In genomic region chr13:44322928-44323327, GRCh38 we compare ENCODE assay signal across 20 cellular contexts. TPM values are rescaled to one million over a fixed set of nuclear protein-coding genes. Genes with fewer than 3 reads are reported as not detected.
DNase-seq lines count a peak whose midpoint lies in the region; ATAC-seq and TF ChIP-seq lines count a peak whose summit lies in the region.
"Had no signal": no experiment of that assay in that cellular context is flagged by ENCODE, and none has a peak within 500 bp of the region (broad histone marks: within the 10 kb centered on the region; RNA-seq: fewer than 3 reads in every experiment).

No MANE protein-coding gene starts in this region.

- no peaks in the 10 kb centered on the region for H3K9me3 ChIP-seq in lower lobe of right lung
- H3K9me3 ChIP-seq: A549 had no signal

- H3K4me1 ChIP-seq in lower lobe of right lung = peaks cover 5% of the 10 kb centered on the region

- no peaks in the 10 kb centered on the region for H3K27me3 ChIP-seq in lower lobe of right lung (ENCODE audit: low read depth)

- intact Hi-C loops in lower lobe of right lung (cut with DNase I) = no loop called here

- peak; percentile 45 to 80 for ATAC-seq in lower lobe of right lung
- ATAC-seq in HG03135 (IDR thresholded peaks at IDR 0.05; ENCODE audit: unreplicated experiment) = no peak
- ATAC-seq in HG02885 (IDR thresholded peaks at IDR 0.05; ENCODE audit: poor library complexity, unreplicated experiment) = no peak
- ATAC-seq: A549, K562, SK-N-SH treated with all-trans-retinoic acid at 6 μM for 48 hours had no signal

- H3K4me3 ChIP-seq in LNCaP clone FGC (ENCODE audit: low read depth, low read length) (no peak overlapping the region), epithelial cell of esophagus (ENCODE audit: low read length) (no peak overlapping the region), lower lobe of right lung (no peak overlapping the region)
- H3K4me3 ChIP-seq: A549, K562 had no signal

- peak; percentile 87 for DNase-seq in LNCaP clone FGC (ENCODE audit: low read depth)
- peak; percentile 95 for DNase-seq in epithelial cell of esophagus (ENCODE audit: low read depth)
- no peak for DNase-seq in lower lobe of right lung
- DNase-seq in HuH-7.5 (ENCODE audit: low spot score) = no peak
- no peak for DNase-seq in iPS-NIHi7 (ENCODE audit: extremely low spot score)
- DNase-seq: DMS 273 treated with DMSO at 0.1 percent for 48 hours, EL, H9, NCI-H1436, NCI-H2029, NCI-H510A, NCI-H774, SHP77 treated with DMSO at 0.1 percent for 48 hours had no signal

- TF ChIP-seq CTCF in C4-2B (conservative IDR thresholded peaks at IDR 0.05) = no peak
- no peak for TF ChIP-seq CTCF in LNCaP clone FGC (IDR thresholded peaks at IDR 0.05; ENCODE audit: control insufficient read depth, extremely low read depth, insufficient read depth)
- TF ChIP-seq CTCF in epithelial cell of esophagus (IDR thresholded peaks at IDR 0.05; ENCODE audit: insufficient read depth, low read depth, low read length, missing control alignments) = no peak
- no peak for TF ChIP-seq CTCF in lower lobe of right lung (IDR thresholded peaks at IDR 0.05)

- H3K27ac ChIP-seq in C4-2B (peak overlapping the region; percentile 43), lower lobe of right lung (no peak overlapping the region)
- H3K27ac ChIP-seq: A549, HL-60 had no signal

- no peaks in the 10 kb centered on the region for H3K36me3 ChIP-seq in lower lobe of right lung

RNA-seq across cellular contexts. Expression of gene SERP2, which starts 50.7 kb away (rescaled TPM):
- total RNA-seq in lower lobe of right lung = 3.7 TPM
- total RNA-seq: K562 had no signal

Comparison
In these comparisons a context has a peak if more than half of its experiments do, and no peak if none do; other contexts are left out.
1. DNase-seq: peak in LNCaP clone FGC (single experiment) and epithelial cell of esophagus (single experiment); none in lower lobe of right lung (single experiment), HuH-7.5 (single experiment) and iPS-NIHi7 (single experiment).
2. ATAC-seq: peak in lower lobe of right lung (2 of 2); none in HG03135 (single experiment) and HG02885 (single experiment).